Comparison of ENCODE assay signal across 29 cellular contexts in the genomic region with DNA sequence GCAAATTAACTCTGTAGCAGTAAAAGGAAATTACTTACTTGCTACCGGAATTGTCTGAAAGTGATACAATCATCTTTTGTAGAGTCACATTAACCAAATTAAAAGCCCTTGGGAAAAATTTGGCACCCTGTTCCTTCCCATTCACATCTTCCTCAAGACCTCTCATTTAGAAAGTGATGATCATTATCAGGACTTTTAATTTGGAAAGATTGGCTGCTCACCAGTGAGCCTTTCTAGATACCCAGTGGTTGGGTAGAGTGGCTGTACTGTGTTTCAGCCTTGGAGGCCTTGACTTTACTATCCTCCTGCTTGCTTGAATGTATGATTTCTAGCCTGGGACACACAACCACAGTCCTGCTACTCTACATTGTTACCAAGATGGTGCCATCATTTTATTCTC.
"Had no signal": no experiment of that assay in that cellular context is flagged by ENCODE, and none has a peak within 500 bp of the region (broad histone marks: within the 10 kb centered on the region; RNA-seq: fewer than 3 reads in every experiment).

No MANE protein-coding gene starts in this region.

- DNase-seq: hippocampal formation; kidney glomerular epithelial cell; left colon; left lung; lower lobe of right lung; mammary epithelial cell; mesenchymal stem cell; natural killer cell; nephron progenitor cell; occipital lobe; right lobe of liver; stimulated activated CD4-positive, alpha-beta T cell treated with anti-CD3 and anti-CD28 coated beads, Interleukin-1b, Interleukin-23, amount 100 ng/mL, for 48 hours; stimulated activated CD4-positive, alpha-beta T cell treated with anti-CD3 and anti-CD28 coated beads, Interleukin-2, amount 100 ng/mL, for 48 hours; stimulated activated CD4-positive, alpha-beta T cell treated with anti-CD3 and anti-CD28 coated beads, Interleukin-4, amount 100 ng/mL, for 4 hours; stimulated activated CD8-positive, alpha-beta memory T cell treated with anti-CD3 and anti-CD28 coated beads, Interleukin-4, amount 100 ng/mL, for 48 hours; stimulated activated naive CD4-positive, alpha-beta T cell treated with Interleukin-2 at 50 U/mL for 16 hours; stomach; testis; thyroid gland; transverse colon; upper lobe of left lung had no signal

- H3K27me3 ChIP-seq: left lung, neural progenitor cell, neutrophil, right atrium auricular region, right lobe of liver, stomach, testis, thyroid gland, transverse colon, upper lobe of left lung, vagina had no signal

- H3K9me3 ChIP-seq: left lung, lower lobe of right lung, neutrophil, right atrium auricular region, right lobe of liver, stomach, testis, thyroid gland, transverse colon, upper lobe of left lung, vagina had no signal

- H3K4me3 ChIP-seq: left lung, lower lobe of right lung, neural progenitor cell, right atrium auricular region, right lobe of liver, smooth muscle cell, stomach, testis, thyroid gland, transverse colon, upper lobe of left lung, vagina had no signal

- H3K4me3 Mint-ChIP-seq: natural killer cell; nephron progenitor cell; neural progenitor cell; stimulated activated memory B cell treated with anti-CD40 and anti-IgM and Interleukin-4, amounts not matched to agents 10 μg/mL and 1 μg/mL and 100 μg/mL, for 72 hours had no signal

- H3K4me1 Mint-ChIP-seq: stimulated activated memory B cell treated with anti-CD40 and anti-IgM and Interleukin-4, amounts not matched to agents 10 μg/mL and 1 μg/mL and 100 μg/mL, for 72 hours had no signal

- H3K27ac ChIP-seq: left lung, lower lobe of right lung, neural progenitor cell, neutrophil, parathyroid adenoma, right atrium auricular region, right lobe of liver, stomach, testis, thyroid gland, transverse colon, upper lobe of left lung, vagina had no signal

- H3K27me3 Mint-ChIP-seq: stimulated activated memory B cell treated with anti-CD40 and anti-IgM and Interleukin-4, amounts not matched to agents 10 μg/mL and 1 μg/mL and 100 μg/mL, for 72 hours had no signal

- H3K36me3 ChIP-seq: left lung, lower lobe of right lung, neural progenitor cell, neutrophil, right atrium auricular region, right lobe of liver, stomach, thyroid gland, transverse colon, upper lobe of left lung, vagina had no signal

- ATAC-seq: left colon; left lung; lower lobe of right lung; natural killer cell; right lobe of liver; stimulated activated memory B cell treated with anti-CD40 and anti-IgM and Interleukin-4, amounts not matched to agents 10 μg/mL and 1 μg/mL and 100 μg/mL, for 72 hours had no signal

- H3K79me2 ChIP-seq: parathyroid adenoma had no signal

- H3K9ac ChIP-seq: neural progenitor cell, parathyroid adenoma had no signal

- H3K4me1 ChIP-seq: left lung, lower lobe of right lung, parathyroid adenoma, right atrium auricular region, right lobe of liver, testis, thyroid gland, transverse colon, upper lobe of left lung, vagina had no signal

- FAIRE-seq: keratinocyte had no signal

- H2AFZ ChIP-seq: neural progenitor cell, parathyroid adenoma had no signal

- H3K9me3 Mint-ChIP-seq: nephron progenitor cell, neural progenitor cell had no signal

- H3K27ac Mint-ChIP-seq: natural killer cell; nephron progenitor cell; neural progenitor cell; stimulated activated memory B cell treated with anti-CD40 and anti-IgM and Interleukin-4, amounts not matched to agents 10 μg/mL and 1 μg/mL and 100 μg/mL, for 72 hours had no signal

- H3K36me3 Mint-ChIP-seq: natural killer cell; neural progenitor cell; stimulated activated memory B cell treated with anti-CD40 and anti-IgM and Interleukin-4, amounts not matched to agents 10 μg/mL and 1 μg/mL and 100 μg/mL, for 72 hours had no signal

- H3K4me2 ChIP-seq: neural progenitor cell, smooth muscle cell had no signal
